8 cellular contexts compared by ENCODE assay signal in the genomic region with DNA sequence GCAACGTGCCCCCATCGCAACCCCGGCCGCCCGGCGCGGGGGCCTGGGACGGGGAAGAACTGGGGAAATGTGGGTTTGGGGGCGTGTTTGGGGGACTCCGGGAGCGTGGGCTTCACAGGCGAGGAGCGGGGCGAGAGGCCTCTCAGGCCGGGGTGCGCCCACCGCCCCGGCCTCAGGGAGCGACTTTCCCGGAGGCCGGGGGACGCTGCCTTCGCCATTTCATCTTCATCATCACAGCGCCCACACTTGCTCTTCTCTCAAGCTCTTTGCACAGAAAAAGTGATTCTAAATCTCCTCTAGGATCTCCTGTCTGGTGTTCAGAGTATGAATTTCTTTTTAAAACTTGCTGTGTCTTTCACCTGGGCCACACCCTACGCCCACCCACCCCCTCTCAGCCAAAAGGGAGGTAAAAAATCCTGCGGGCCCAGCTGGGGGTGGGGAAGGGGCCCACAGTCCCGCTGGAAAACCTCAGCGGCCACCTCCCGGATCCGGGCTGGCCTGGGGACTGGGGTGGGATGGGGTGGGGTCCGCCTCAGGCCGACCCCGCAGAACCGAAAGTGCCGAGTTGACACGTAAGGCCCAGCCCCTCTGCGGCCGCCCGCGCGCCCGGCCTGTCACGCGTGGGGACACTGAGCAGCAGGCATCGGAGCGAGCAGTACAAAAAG. TPM values are rescaled to one million over a fixed set of nuclear protein-coding genes. Genes with fewer than 3 reads are reported as not detected.
DNase-seq lines count a peak whose midpoint lies in the region; ATAC-seq, FAIRE-seq and TF ChIP-seq lines count a peak whose summit lies in the region.

No MANE protein-coding gene starts in this region.

- peak; percentile 23 for DNase-seq in DMS114 treated with DMSO at 0.1 percent for 48 hours (lab: John Stamatoyannopoulos, UW; ENCODE audit: unreplicated experiment)
- DNase-seq in PC-9 = peak in 1 of 2 experiments; percentile 21
- peak in 1 of 2 experiments; percentile 61 for DNase-seq in H1 (ENCODE audit: low read depth in 1 of 2, low spot score in 2 of 2)
- no peak for DNase-seq in natural killer cell
- DNase-seq in NCI-H1436 (lab: John Stamatoyannopoulos, UW) = no peak
- DNase-seq in RCC 7860 (ENCODE audit: low spot score) = no peak
- no peak for DNase-seq in cerebellar nuclear complex (lab: John Stamatoyannopoulos, UW)

- H4K8ac ChIP-seq in H1 (ENCODE audit: extremely low read depth, insufficient read depth, low read length) = peak overlapping the region; percentile 97

- no peak for TF ChIP-seq POLR2A in H1 (IDR thresholded peaks at IDR 0.05; ENCODE audit: control extremely low read depth in 1 of 2, low read depth in 2 of 2, low read length in 2 of 2)

- H2BK20ac ChIP-seq in H1 (ENCODE audit: low read length) = no peak overlapping the region

- TSS peak; percentile 81 for BruUV-seq in PC-9 (replicated peaks; lab: Mats Ljungman, UMichigan)

- peak overlapping the region; percentile 98 for H3K27ac ChIP-seq in PC-9
- H3K27ac ChIP-seq in H1 (ENCODE audit: low read depth, low read length) = peak overlapping the region; percentile 88; the same call in 1 of the 2 replicates

- peak overlapping the region; percentile 69 for H3K4ac ChIP-seq in H1 (replicated peaks; ENCODE audit: insufficient read length, low read depth, low read length)

- H3K9me3 ChIP-seq in PC-9 (ENCODE audit: insufficient read depth, low read depth) = no peaks in the 10 kb centered on the region
- no peaks in the 10 kb centered on the region for H3K9me3 ChIP-seq in H1 (ENCODE audit: insufficient read depth in 2 of 2, low read depth in 1 of 2, low read length in 1 of 2)

- no peak for TF ChIP-seq CTCF in PC-9 (conservative IDR thresholded peaks at IDR 0.05)
- no peak for TF ChIP-seq CTCF in H1 (IDR thresholded peaks at IDR 0.05; ENCODE audit: control extremely low read depth in 1 of 3, insufficient read depth in 1 of 3, low read depth in 1 of 3, low read length in 3 of 3)
- no peak for TF ChIP-seq CTCF in natural killer cell (IDR thresholded peaks at IDR 0.05)

- peaks cover 41% of the 10 kb centered on the region for H3F3A ChIP-seq in PC-9 (ENCODE audit: insufficient read depth, low read depth)

- H3K27me3 Mint-ChIP-seq in natural killer cell (ENCODE audit: low read depth in 2 of 2) = no peaks in the 10 kb centered on the region

- H3K27me3 ChIP-seq in PC-9 (ENCODE audit: insufficient read depth, low read depth) (no peaks in the 10 kb centered on the region), H1 (replicated peaks in 1 of 4; ENCODE audit: control insufficient read depth in 3 of 4, extremely low read depth in 1 of 4, insufficient read depth in 3 of 4, low read length in 3 of 4) (peaks cover 0 to 2% (median 0%) of the 10 kb centered on the region in 4 experiments; a peak in 1 of 7 replicates)

- peak overlapping the region; percentile 89 for H2BK5ac ChIP-seq in H1 (ENCODE audit: low read depth, low read length)

- H3K4me3 Mint-ChIP-seq in natural killer cell = peak overlapping the region; percentile 100

- H2AFZ ChIP-seq in PC-9 = peak overlapping the region; percentile 78
- no peak overlapping the region for H2AFZ ChIP-seq in H1 (ENCODE audit: low read length)

- POLR2A ChIA-PET in PC-9 (lab: Charles Lee; ENCODE audit: unreplicated experiment) (interaction anchor here (0.6 to 0.7 kb wide), 2 partner anchors 76 to 376 kb away, joined by 9 to 12 read pairs; no protein-coding TSS in a partner anchor), H1 (lab: Charles Lee; ENCODE audit: partially characterized antibody) (interaction anchor here (0.6 to 4.5 kb wide), 10 partner anchors 10 to 458 kb away, joined by 3 to 51 read pairs (median 4); a partner anchor contains a TSS)

- 0 out of 2 replicates have a peak overlapping the region, but pooled peaks have one; percentile 33 for H2BK12ac ChIP-seq in H1 (ENCODE audit: low read depth, low read length)

- FAIRE-seq in H1 (lab: Jason Lieb, UNC) = no peak
- no peak for FAIRE-seq in RCC 7860 (lab: Jason Lieb, UNC)

- peak overlapping the region; percentile 96 for H3K18ac ChIP-seq in H1 (ENCODE audit: extremely low read depth, low read length)

- peak overlapping the region; percentile 64 for H2BK120ac ChIP-seq in H1 (replicated peaks; ENCODE audit: low read depth, low read length)

- H3K56ac ChIP-seq in H1 (replicated peaks; ENCODE audit: insufficient read length, low read depth, low read length) = peak overlapping the region; percentile 84

- no peak overlapping the region for H3K14ac ChIP-seq in H1 (ENCODE audit: insufficient read length)

- peak overlapping the region; percentile 77 to 87 (median 82) for H3K9ac ChIP-seq in H1 (replicated peaks in 1 of 4; ENCODE audit: extremely low read depth in 1 of 4, low read depth in 3 of 4, low read length in 3 of 4)

- peak; percentile 12 for ATAC-seq in GM21723 (IDR thresholded peaks at IDR 0.05; ENCODE audit: unreplicated experiment)
- no peak for ATAC-seq in natural killer cell

- 1% methylated on average over 22 of the region's 46 CpGs; no CpG with 5 or more reads in 1 of the 2 experiments for WGBS in H1 (ENCODE audit: extremely low coverage in 1 of 2, insufficient coverage in 1 of 2, insufficient read length in 1 of 2, insufficient replicate concordance in 2 of 2, low coverage in 1 of 2, low lambda C conversion rate in 2 of 2, missing lambda C conversion rate in 1 of 2), 2 experiments

- CTCF ChIA-PET in PC-9 (lab: Charles Lee) = interaction anchor here (0.7 to 3.0 kb wide), 3 partner anchors 12 to 171 kb away, joined by 3 to 17 read pairs (median 3); no protein-coding TSS in a partner anchor
- CTCF ChIA-PET in H1 (lab: Charles Lee; ENCODE audit: partially characterized antibody) = interaction anchor here (1.3 to 3.8 kb wide), 2 partner anchors 12 kb away, joined by 4 to 23 read pairs; no protein-coding TSS in a partner anchor

- H3K79me1 ChIP-seq in H1 (ENCODE audit: low read depth, low read length) = no peaks in the 10 kb centered on the region

- peaks cover 13% of the 10 kb centered on the region; the same call in 1 of the 2 replicates for H3K23me2 ChIP-seq in H1 (ENCODE audit: low read depth, low read length)

- H3K27ac Mint-ChIP-seq in natural killer cell = peak overlapping the region; percentile 99 to 100

- no peak overlapping the region for H2AK5ac ChIP-seq in H1 (ENCODE audit: low read depth, low read length)

- peaks cover 53 to 73% of the 10 kb centered on the region in 2 donors for H3K4me1 Mint-ChIP-seq in natural killer cell

- H4K91ac ChIP-seq in H1 (replicated peaks; ENCODE audit: insufficient read length, low read length) = peak overlapping the region; percentile 96

- no peaks in the 10 kb centered on the region for H3K9me3 Mint-ChIP-seq in natural killer cell

- H3K36me3 ChIP-seq in PC-9 (ENCODE audit: low read depth) = peaks cover 27% of the 10 kb centered on the region
- peaks cover 0 to 31% (median 10%) of the 10 kb centered on the region in 4 experiments; a peak in 6 of 8 replicates for H3K36me3 ChIP-seq in H1 (ENCODE audit: control insufficient read depth in 2 of 4, insufficient read depth in 4 of 4, low read length in 3 of 4)

- H3K4me3 ChIP-seq in PC-9 = peak overlapping the region; percentile 96
- peak overlapping the region; percentile 74 to 98 (median 88) for H3K4me3 ChIP-seq in H1 (ENCODE audit: extremely low read depth in 1 of 4, insufficient read depth in 2 of 4, low read depth in 3 of 4, low read length in 4 of 4)

- intact Hi-C loops in PC-9 (cut with micrococcal nuclease; ENCODE audit: unreplicated experiment) (loop anchor here (1.0 to 10.0 kb wide), 6 partner anchors 7 to 480 kb away; a partner anchor contains a TSS), natural killer cell (cut with micrococcal nuclease) (loop anchor here (1.0 to 10.0 kb wide), 6 partner anchors 7 to 740 kb away; a partner anchor contains a TSS)

- H4K20me1 ChIP-seq in PC-9 (ENCODE audit: insufficient read depth) (no peaks in the 10 kb centered on the region), H1 (replicated peaks in 1 of 2; ENCODE audit: control insufficient read depth in 1 of 2, insufficient read depth in 2 of 2, low read length in 2 of 2) (peaks cover 0 to under 1% of the 10 kb centered on the region in 2 experiments)

- H3K4me1 ChIP-seq in PC-9 (replicated peaks; ENCODE audit: insufficient read depth) (peaks cover 35% of the 10 kb centered on the region), H1 (replicated peaks in 1 of 4; ENCODE audit: control insufficient read depth in 3 of 4, insufficient read depth in 4 of 4, low read length in 3 of 4) (peaks cover 0 to 8% (median under 1%) of the 10 kb centered on the region in 4 experiments; a peak in 5 of 7 replicates)

- H3K79me2 ChIP-seq in PC-9 (ENCODE audit: low read depth) = peaks cover 82% of the 10 kb centered on the region
- H3K79me2 ChIP-seq in H1 (ENCODE audit: control insufficient read depth in 1 of 2, insufficient read depth in 2 of 2, low read length in 2 of 2) = peaks cover under 1 to 10% of the 10 kb centered on the region in 2 experiments; a peak in 3 of 4 replicates

- H3K23ac ChIP-seq in H1 (ENCODE audit: insufficient read length) = no peak overlapping the region

- H3K4me2 ChIP-seq in PC-9 (peak overlapping the region; percentile 100), H1 (ENCODE audit: insufficient read depth in 1 of 2, low read depth in 2 of 2, low read length in 2 of 2) (peak overlapping the region; percentile 67 to 95)

- H4K5ac ChIP-seq in H1 (ENCODE audit: insufficient read length, low read depth, low read length) = peak overlapping the region; percentile 97

- TF ChIP-seq EP300 in H1 (IDR thresholded peaks at IDR 0.05; ENCODE audit: borderline replicate concordance in 1 of 2, low read depth in 2 of 2, low read length in 2 of 2) = no peak

- TF ChIP-seq RAD21 in H1 (IDR thresholded peaks at IDR 0.05 in 1 of 2, conservative IDR thresholded peaks at IDR 0.05 in 1 of 2; ENCODE audit: low read depth in 2 of 2, low read length in 2 of 2) = no peak

- no peak overlapping the region for H2BK15ac ChIP-seq in H1 (ENCODE audit: low read length)

- H3K36me3 Mint-ChIP-seq in natural killer cell = peaks cover 10% of the 10 kb centered on the region

- no peaks in the 10 kb centered on the region for H3K9me2 ChIP-seq in PC-9 (ENCODE audit: insufficient read depth)

RNA-seq across cellular contexts. Expression of a gene that starts 7.4 kb away (rescaled TPM):
- total RNA-seq in PC-9 (2021) (54.9 and 67.5 TPM in 2 replicates), natural killer cell (100 to 1,000 TPM; 119 to 207 (median 130) TPM)
- 27.2 and 28.8 TPM in 2 replicates for total RNA-seq in H1 (2021; fragmentation: NEBNext Ultra II Directional; extraction: Animal tissue kit (Norgen Biotek cat#: 25700))
- 6.5 and 9.4 TPM in 2 replicates for polyA plus RNA-seq in H1 (2011; rRNA removed)
- polyA plus RNA-seq in H1 (2011; cell fraction: cytosol; rRNA removed) = 11.1 TPM
- 9.4 TPM for polyA plus RNA-seq in H1 (2011; cell fraction: nucleus; rRNA removed)
- polyA plus RNA-seq in H1 (2012, experiment 1 of 2) = 14.5 to 18.1 TPM (median 17.0 TPM) in 4 replicates
- 8.3 TPM for polyA plus RNA-seq in H1 (2012, experiment 2 of 2)
- polyA plus RNA-seq in H1 (2013, experiment 1 of 2) = 15.1 TPM
- 14.9 TPM for polyA plus RNA-seq in H1 (2013, experiment 2 of 2)
- 4.2 and 6.1 TPM in 2 replicates for polyA minus RNA-seq in H1 (2011; rRNA and poly(A)+ RNA removed)
- polyA minus RNA-seq in H1 (2011; cell fraction: cytosol; rRNA and poly(A)+ RNA removed) = 18.7 TPM
- polyA minus RNA-seq in H1 (2011; cell fraction: nucleus; rRNA and poly(A)+ RNA removed) = 11.4 TPM

RNA-seq across cellular contexts. Expression of a gene that starts 28.6 kb away (rescaled TPM):
- total RNA-seq in PC-9 (2021) (13.2 and 19.3 TPM in 2 replicates), natural killer cell (1 to 10 TPM in 2 of 3 donors, under 1 TPM in 1; 0.45 to 2.6 (median 2.2) TPM)
- 17.1 and 19.1 TPM in 2 replicates for total RNA-seq in H1 (2021; fragmentation: NEBNext Ultra II Directional; extraction: Animal tissue kit (Norgen Biotek cat#: 25700))
- 10.9 and 19.3 TPM in 2 replicates for polyA plus RNA-seq in H1 (2011; rRNA removed)
- 13.2 TPM for polyA plus RNA-seq in H1 (2011; cell fraction: cytosol; rRNA removed)
- 9.3 TPM for polyA plus RNA-seq in H1 (2011; cell fraction: nucleus; rRNA removed)
- polyA plus RNA-seq in H1 (2012, experiment 1 of 2) = 12.8 to 15.4 TPM (median 14.3 TPM) in 4 replicates
- 2.7 TPM for polyA plus RNA-seq in H1 (2012, experiment 2 of 2)
- polyA plus RNA-seq in H1 (2013, experiment 1 of 2) = 20.5 TPM
- 21.2 TPM for polyA plus RNA-seq in H1 (2013, experiment 2 of 2)
- 27.4 and 30.6 TPM in 2 replicates for polyA minus RNA-seq in H1 (2011; rRNA and poly(A)+ RNA removed)
- polyA minus RNA-seq in H1 (2011; cell fraction: cytosol; rRNA and poly(A)+ RNA removed) = 6.8 TPM
- 21.1 TPM for polyA minus RNA-seq in H1 (2011; cell fraction: nucleus; rRNA and poly(A)+ RNA removed)
